In the genomic region with DNA sequence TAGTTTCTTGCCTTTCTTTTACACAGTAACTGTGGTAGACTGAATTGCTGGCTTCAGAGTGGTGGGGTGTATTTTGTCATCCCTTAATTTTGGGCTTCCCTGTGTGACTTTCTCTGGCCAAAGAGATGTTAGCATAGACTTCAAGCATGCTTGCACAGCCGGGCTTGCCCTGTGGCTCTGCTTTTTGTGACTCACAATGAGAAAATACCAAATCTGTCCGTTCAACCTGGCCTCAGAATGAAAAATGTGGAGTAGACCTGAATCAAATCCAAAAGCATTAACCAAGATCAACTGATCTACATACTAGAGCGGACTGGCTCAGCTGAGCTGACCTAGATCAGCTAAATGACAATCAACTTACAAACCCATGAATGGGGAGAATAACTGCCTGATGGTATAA, we compare ENCODE assay signal across 27 cellular contexts. TPM values are rescaled to one million over a fixed set of nuclear protein-coding genes. Genes with fewer than 3 reads are reported as not detected.
"Had no signal": no experiment of that assay in that cellular context is flagged by ENCODE, and none has a peak within 500 bp of the region (broad histone marks: within the 10 kb centered on the region; RNA-seq: fewer than 3 reads in every experiment).

No MANE protein-coding gene starts in this region.

- H3K4me1 Mint-ChIP-seq: activated CD4-positive, alpha-beta T cell treated with anti-CD3 and anti-CD28 coated beads for 36 hours; activated naive CD8-positive, alpha-beta T cell treated with anti-CD3 and anti-CD28 coated beads, Interleukin-2, amount 10 ng/mL, durations not matched to agents 7 days and 5 days had no signal

- H3K36me3 ChIP-seq: adrenal gland, brain microvascular endothelial cell, SJCRH30, WERI-Rb-1 had no signal

- ATAC-seq: activated CD4-positive, alpha-beta T cell treated with anti-CD3 and anti-CD28 coated beads for 36 hours; activated CD8-positive, alpha-beta T cell treated with anti-CD3 and anti-CD28 coated beads for 36 hours; activated T-cell treated with anti-CD3 and anti-CD28 coated beads, Interleukin-2, amount 50 U/mL, for 72 hours; K562 had no signal

- H3K4me1 ChIP-seq: adrenal gland, SJCRH30 had no signal

- DNase-seq: activated CD4-positive, alpha-beta T cell treated with anti-CD3 and anti-CD28 coated beads for 36 hours; activated CD8-positive, alpha-beta memory T cell treated with anti-CD3 and anti-CD28 coated beads, Interleukin-2, amount 50 U/mL, for 4 hours; activated CD8-positive, alpha-beta T cell treated with anti-CD3 and anti-CD28 coated beads for 36 hours; activated naive CD4-positive, alpha-beta T cell treated with anti-CD3 and anti-CD28 coated beads, Interleukin-2, amount 50 U/mL, for 16 hours; activated naive CD8-positive, alpha-beta T cell treated with anti-CD3 and anti-CD28 coated beads, Interleukin-2, amount 10 ng/mL, durations not matched to agents 7 days and 5 days; activated T-cell treated with anti-CD3 and anti-CD28 coated beads, Interleukin-2, amount 50 U/mL, for 72 hours; anterior cingulate cortex; brain microvascular endothelial cell; caudate nucleus; Karpas-422; NCI-H1092; NCI-H1417; NCI-H1694 treated with DMSO at 0.1 percent for 48 hours; NCI-H2029 treated with DMSO at 0.1 percent for 48 hours; NCI-H2227 treated with DMSO at 0.1 percent for 48 hours; NCI-H526 treated with DMSO at 0.1 percent for 48 hours; NCI-H82; Right ventricle myocardium superior; SJCRH30; SK-N-SH; T-helper 1 cell; WERI-Rb-1 had no signal

- H3K9ac ChIP-seq: SK-N-SH had no signal

- H3K9me3 ChIP-seq: adrenal gland, SJCRH30, SK-N-SH had no signal

- H3K27me3 Mint-ChIP-seq: activated CD4-positive, alpha-beta T cell treated with anti-CD3 and anti-CD28 coated beads for 36 hours; activated naive CD8-positive, alpha-beta T cell treated with anti-CD3 and anti-CD28 coated beads, Interleukin-2, amount 10 ng/mL, durations not matched to agents 7 days and 5 days had no signal

- H3K36me3 Mint-ChIP-seq: activated naive CD8-positive, alpha-beta T cell treated with anti-CD3 and anti-CD28 coated beads, Interleukin-2, amount 10 ng/mL, durations not matched to agents 7 days and 5 days had no signal

- H3K4me3 ChIP-seq: adrenal gland, K562, SJCRH30 had no signal

- FAIRE-seq: K562 had no signal

- H3K4me2 ChIP-seq: SK-N-SH had no signal

- H3K27me3 ChIP-seq: adrenal gland, brain microvascular endothelial cell, SJCRH30 had no signal

- H3K4me3 Mint-ChIP-seq: activated CD4-positive, alpha-beta T cell treated with anti-CD3 and anti-CD28 coated beads for 36 hours; activated CD8-positive, alpha-beta T cell treated with anti-CD3 and anti-CD28 coated beads for 36 hours; activated naive CD8-positive, alpha-beta T cell treated with anti-CD3 and anti-CD28 coated beads, Interleukin-2, amount 10 ng/mL, durations not matched to agents 7 days and 5 days; activated T-cell treated with anti-CD3 and anti-CD28 coated beads, Interleukin-2, amount 50 U/mL, for 72 hours had no signal

- H3K27ac ChIP-seq: adrenal gland, brain microvascular endothelial cell, RWPE1, SJCRH30, WERI-Rb-1 had no signal

- H3K27ac Mint-ChIP-seq: activated CD4-positive, alpha-beta T cell treated with anti-CD3 and anti-CD28 coated beads for 36 hours; activated CD8-positive, alpha-beta T cell treated with anti-CD3 and anti-CD28 coated beads for 36 hours; activated naive CD8-positive, alpha-beta T cell treated with anti-CD3 and anti-CD28 coated beads, Interleukin-2, amount 10 ng/mL, durations not matched to agents 7 days and 5 days; activated T-cell treated with anti-CD3 and anti-CD28 coated beads, Interleukin-2, amount 50 U/mL, for 72 hours had no signal

RNA-seq across cellular contexts. Expression of gene PLAAT1, which starts 51.4 kb away (rescaled TPM):
- total RNA-seq: activated CD8-positive, alpha-beta T cell treated with anti-CD3 and anti-CD28 coated beads for 36 hours; activated naive CD8-positive, alpha-beta T cell treated with anti-CD3 and anti-CD28 coated beads, Interleukin-2, amount 10 ng/mL, durations not matched to agents 7 days and 5 days; activated T-cell treated with anti-CD3 and anti-CD28 coated beads, Interleukin-2, amount 50 U/mL, for 72 hours; OCI-LY7; T-helper 2 cell treated with Interferon-gamma antibody and Interleukin-4, amounts not matched to agents 100 ng/mL and 5 ng/mL, for 36 hours had no signal
